Comparison of ENCODE assay signal across 8 cellular contexts in the genomic region with DNA sequence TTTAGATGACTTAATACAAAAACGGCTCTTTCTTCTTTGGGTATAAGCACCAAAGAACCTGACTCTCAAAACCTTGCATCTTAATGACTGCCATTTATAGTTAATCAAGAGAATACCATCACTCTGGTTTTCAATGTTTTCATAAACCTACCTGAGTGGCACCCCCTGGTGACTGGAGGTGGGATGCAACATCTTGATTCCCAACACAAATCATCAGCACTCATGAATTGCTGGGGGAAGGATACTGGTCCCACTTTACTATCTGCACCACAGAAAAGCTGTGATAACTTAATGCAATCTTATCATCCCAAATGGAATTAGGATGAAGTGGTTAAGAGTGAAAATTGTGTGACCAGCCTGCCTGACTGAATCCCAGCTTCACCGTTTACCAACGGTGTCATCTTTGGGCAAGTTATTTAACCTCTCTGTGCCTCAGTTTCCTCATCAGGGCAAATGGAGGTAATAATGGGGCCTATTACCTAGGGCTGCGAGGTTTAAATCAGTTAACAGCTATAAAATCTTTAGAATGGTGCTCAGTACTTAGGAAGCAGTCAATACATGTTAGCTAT.
DNase-seq lines count a peak whose midpoint lies in the region; ATAC-seq and TF ChIP-seq lines count a peak whose summit lies in the region.

No MANE protein-coding gene starts in this region.

- peak overlapping the region; percentile 99 for H3K27ac Mint-ChIP-seq in activated T-cell treated with anti-CD3 and anti-CD28 coated beads, Interleukin-2, amount 50 U/mL, for 72 hours
- H3K27ac Mint-ChIP-seq in immature natural killer cell: peak overlapping the region; percentile 90 to 98 (median 94)

- H3K27me3 ChIP-seq in stomach smooth muscle (ENCODE audit: control insufficient read depth in 1 of 2, insufficient read depth in 2 of 2, low read length in 2 of 2): no peaks in the 10 kb centered on the region

- H3K4me1 ChIP-seq in stomach smooth muscle (ENCODE audit: control insufficient read depth, insufficient read depth, low read length): peaks cover 28% of the 10 kb centered on the region

- H3K36me3 Mint-ChIP-seq in activated T-cell treated with anti-CD3 and anti-CD28 coated beads, Interleukin-2, amount 50 U/mL, for 72 hours (ENCODE audit: insufficient read depth in 2 of 2): peaks cover 8 to 20% of the 10 kb centered on the region in 2 donors
- peaks cover 3 to 13% (median 12%) of the 10 kb centered on the region in 3 donors for H3K36me3 Mint-ChIP-seq in immature natural killer cell

- in situ Hi-C loops in GM13977 (cut with MboI; ENCODE audit: low pct_unique_long_range_greater_than_20kb, low sequenced_read_pairs, unreplicated experiment): no loop called here

- H3K4me1 Mint-ChIP-seq in activated T-cell treated with anti-CD3 and anti-CD28 coated beads, Interleukin-2, amount 50 U/mL, for 72 hours (ENCODE audit: low read depth): peaks cover 48% of the 10 kb centered on the region
- H3K4me1 Mint-ChIP-seq in immature natural killer cell: peaks cover 53 to 67% of the 10 kb centered on the region in 2 donors

- peak overlapping the region in 1 of 2 donors; percentile 91 for H3K4me3 Mint-ChIP-seq in activated T-cell treated with anti-CD3 and anti-CD28 coated beads, Interleukin-2, amount 50 U/mL, for 72 hours
- peak overlapping the region in 2 of 5 donors; percentile 5 to 20 for H3K4me3 Mint-ChIP-seq in immature natural killer cell

- H3K9me3 Mint-ChIP-seq in activated T-cell treated with anti-CD3 and anti-CD28 coated beads, Interleukin-2, amount 50 U/mL, for 72 hours: peaks cover 2 to 12% of the 10 kb centered on the region in 2 donors
- no peaks in the 10 kb centered on the region for H3K9me3 Mint-ChIP-seq in immature natural killer cell

- peak; percentile 52 for TF ChIP-seq CTCF in GM13977 (IDR thresholded peaks at IDR 0.05; ENCODE audit: extremely low read depth, insufficient read depth, missing control alignments)

- no peaks in the 10 kb centered on the region for H3K9me3 ChIP-seq in stomach smooth muscle (ENCODE audit: control insufficient read depth in 2 of 2, low read length in 2 of 2)

- no peaks in the 10 kb centered on the region for H3K27me3 Mint-ChIP-seq in activated T-cell treated with anti-CD3 and anti-CD28 coated beads, Interleukin-2, amount 50 U/mL, for 72 hours (ENCODE audit: low read depth)
- H3K27me3 Mint-ChIP-seq in immature natural killer cell (ENCODE audit: low read depth in 3 of 3): no peaks in the 10 kb centered on the region

- H3K36me3 ChIP-seq in stomach smooth muscle (ENCODE audit: control insufficient read depth in 2 of 2, insufficient read depth in 2 of 2, low read length in 2 of 2): no peaks in the 10 kb centered on the region

- DNase-seq in GM13977 (ENCODE audit: low spot score) (no peak), HT-29 (ENCODE audit: low spot score) (peak; percentile 60), immature natural killer cell (peak in 2 of 3 donors; percentile 18 to 25), medulla oblongata (ENCODE audit: extremely low spot score) (no peak)
- DNase-seq in activated T-cell treated with anti-CD3 and anti-CD28 coated beads, Interleukin-2, amount 50 U/mL, for 72 hours: peak; percentile 21 to 24

- H3K9ac ChIP-seq in stomach smooth muscle (ENCODE audit: low read length in 2 of 2): no peak overlapping the region

- peak overlapping the region in 1 of 2 donors; percentile 4 for H3K4me3 ChIP-seq in stomach smooth muscle (ENCODE audit: low read length in 2 of 2)

- peak overlapping the region; percentile 53 for H3K27ac ChIP-seq in stomach smooth muscle (ENCODE audit: low read length)

- no peak for ATAC-seq in activated T-cell treated with anti-CD3 and anti-CD28 coated beads, Interleukin-2, amount 50 U/mL, for 72 hours (replicated peaks in 1 of 2)
- no peak for ATAC-seq in HG02571 (IDR thresholded peaks at IDR 0.05; ENCODE audit: unreplicated experiment)
- ATAC-seq in GM18861 (IDR thresholded peaks at IDR 0.05; ENCODE audit: unreplicated experiment): no peak

Comparison
In these comparisons a context has a peak if more than half of its experiments do, and no peak if none do; other contexts are left out.
1. DNase-seq: peak in HT-29 (single experiment), activated T-cell treated with anti-CD3 and anti-CD28 coated beads, Interleukin-2, amount 50 U/mL, for 72 hours (2 of 2) and immature natural killer cell (2 of 3); none in GM13977 (single experiment) and medulla oblongata (single experiment).